Comparison of ENCODE assay signal across 17 cellular contexts in the genomic region with DNA sequence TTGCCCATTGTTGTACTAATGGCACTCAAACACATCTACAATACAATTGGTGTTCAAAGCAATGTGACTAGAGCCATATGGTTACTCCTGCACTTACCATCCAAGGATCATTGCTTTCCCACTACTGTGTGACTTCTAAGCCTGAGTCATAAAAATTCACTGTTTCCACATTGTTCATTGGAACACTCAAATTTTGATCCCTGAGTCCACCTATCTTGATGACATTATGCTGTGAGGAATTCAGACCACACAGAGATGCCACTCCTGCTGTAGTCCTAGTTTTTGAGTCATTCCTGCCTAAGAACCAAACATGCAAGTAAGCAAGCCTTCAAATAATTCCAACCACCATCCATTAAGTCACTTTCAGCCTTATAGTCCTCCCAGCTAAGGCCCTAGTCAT.
"Had no signal": no experiment of that assay in that cellular context is flagged by ENCODE, and none has a peak within 500 bp of the region (broad histone marks: within the 10 kb centered on the region; RNA-seq: fewer than 3 reads in every experiment).

No MANE protein-coding gene starts in this region.

- H3K4me3 ChIP-seq: colonic mucosa, hepatocyte, psoas muscle, right atrium auricular region, sigmoid colon, smooth muscle cell had no signal

- ATAC-seq: naive thymus-derived CD4-positive, alpha-beta T cell; psoas muscle had no signal

- H3K9ac ChIP-seq: parathyroid adenoma had no signal

- DNase-seq: colonic mucosa; dermis blood vessel endothelial cell; foreskin melanocyte; head of caudate nucleus; naive thymus-derived CD4-positive, alpha-beta T cell; nephron progenitor cell; psoas muscle; sigmoid colon; stimulated activated CD4-positive, alpha-beta T cell treated with anti-CD3 and anti-CD28 coated beads, Interleukin-2, amount 100 ng/mL, for 48 hours; stimulated activated naive CD4-positive, alpha-beta T cell treated with Interleukin-2 at 50 U/mL for 16 hours; trophoblast cell had no signal

- H3K79me2 ChIP-seq: hepatocyte, parathyroid adenoma had no signal

- FAIRE-seq: endothelial cell of umbilical vein, kidney had no signal

- H3K9me3 ChIP-seq: colonic mucosa, psoas muscle, right atrium auricular region had no signal

- H3K27ac ChIP-seq: colonic mucosa, hepatocyte, parathyroid adenoma, psoas muscle, right atrium auricular region, sigmoid colon had no signal

- H3K4me1 ChIP-seq: colonic mucosa, parathyroid adenoma, psoas muscle, right atrium auricular region, sigmoid colon had no signal

- H3K36me3 ChIP-seq: colonic mucosa, right atrium auricular region, sigmoid colon had no signal

- H3K27me3 ChIP-seq: colonic mucosa, hepatocyte, right atrium auricular region, sigmoid colon had no signal

- H3K4me2 ChIP-seq: hepatocyte, smooth muscle cell had no signal

- H2AFZ ChIP-seq: hepatocyte, parathyroid adenoma had no signal
